In the genomic region with DNA sequence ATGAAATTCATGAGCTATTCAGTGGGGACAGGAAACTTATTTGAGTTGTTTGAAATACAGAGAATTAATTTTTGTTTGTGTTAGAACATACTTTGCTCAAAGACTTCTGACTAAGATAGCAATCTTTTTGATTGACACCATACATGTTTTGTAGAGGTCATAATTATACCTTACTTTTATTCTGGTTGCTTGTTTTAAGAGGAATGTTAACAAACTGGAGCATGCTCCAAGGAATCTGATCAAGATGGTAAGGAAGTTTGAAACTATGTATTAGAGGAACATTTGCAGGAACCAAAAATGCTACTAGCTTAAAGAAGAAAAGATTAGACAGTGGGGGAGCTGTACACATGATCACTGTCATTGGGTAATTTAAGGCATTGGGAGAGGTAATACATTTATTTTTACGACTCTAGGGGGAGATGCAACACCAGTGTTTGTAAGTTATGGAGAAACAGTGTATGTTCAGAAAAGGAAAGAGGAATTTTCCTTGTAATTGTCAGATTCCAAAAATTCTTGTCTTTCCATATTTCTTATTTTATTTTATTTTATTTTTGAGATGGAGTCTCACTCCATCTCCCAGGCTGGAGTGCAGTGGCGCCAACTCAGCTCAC, we compare ENCODE assay signal across 7 cellular contexts. TPM values are rescaled to one million over a fixed set of nuclear protein-coding genes. Genes with fewer than 3 reads are reported as not detected.
DNase-seq lines count a peak whose midpoint lies in the region; ATAC-seq and TF ChIP-seq lines count a peak whose summit lies in the region.

No MANE protein-coding gene starts in this region.

- H3K56ac ChIP-seq in H9 (ENCODE audit: insufficient read length, low read depth, low read length): no peak overlapping the region

- H3T11ph ChIP-seq in H9 (ENCODE audit: low read length): no peak overlapping the region

- intact Hi-C loops in testis (cut with DNase I; ENCODE audit: low total_unique reads): no loop called here

- peaks cover 5 to 11% (median 10%) of the 10 kb centered on the region in 3 experiments for H3K36me3 Mint-ChIP-seq in H9 (ENCODE audit: insufficient read depth in 1 of 3, low read depth in 3 of 3)

- no peak overlapping the region for H3K4me3 Mint-ChIP-seq in H9

- no peak overlapping the region for H3K23ac ChIP-seq in H9 (ENCODE audit: insufficient read length, low read depth, low read length)

- peak; percentile 53 for TF ChIP-seq CTCF in GM10266 (IDR thresholded peaks at IDR 0.05; ENCODE audit: control insufficient read depth, insufficient read depth, low read depth, missing control alignments)
- 0 out of 3 replicates have a peak, but pooled peaks have one; percentile 23 for TF ChIP-seq CTCF in H9 (conservative IDR thresholded peaks at IDR 0.05)
- TF ChIP-seq CTCF in fibroblast of mammary gland (conservative IDR thresholded peaks at IDR 0.05; ENCODE audit: control insufficient read depth, insufficient read depth, low read depth, low read length): peak; percentile 41
- peak in 2 of 3 experiments; percentile 28 to 30 for TF ChIP-seq CTCF in testis (IDR thresholded peaks at IDR 0.05)

- H2AK5ac ChIP-seq in H9 (ENCODE audit: insufficient read length, low read length): no peak overlapping the region

- DNase-seq in GM10266 (ENCODE audit: extremely low spot score): no peak
- DNase-seq in H9: no peak
- DNase-seq in OCI-M1 (lab: John Stamatoyannopoulos, UW): peak; percentile 75
- peak; percentile 69 for DNase-seq in fibroblast of mammary gland (ENCODE audit: low read depth)
- no peak for DNase-seq in testis
- DNase-seq in NCI-H1105 treated with DMSO at 0.1 percent for 48 hours (lab: John Stamatoyannopoulos, UW): no peak

- H2BK20ac ChIP-seq in H9 (ENCODE audit: low read depth, low read length, poor library complexity, severe bottlenecking): no peak overlapping the region

- no peak overlapping the region for H3K4me2 ChIP-seq in H9 (ENCODE audit: insufficient read depth, insufficient read length, low read length)

- no peaks in the 10 kb centered on the region for H3K9me3 ChIP-seq in H9 (ENCODE audit: control insufficient read depth, low read depth, low read length)
- H3K9me3 ChIP-seq in testis: no peaks in the 10 kb centered on the region

- no peak overlapping the region for H2AFZ ChIP-seq in H9 (ENCODE audit: low read length)

- no peaks in the 10 kb centered on the region for H3K23me2 ChIP-seq in H9 (ENCODE audit: insufficient read length, low read depth, low read length, poor library complexity, severe bottlenecking)

- no peak overlapping the region for H3K9ac ChIP-seq in H9 (ENCODE audit: extremely low read depth, insufficient read length, low read length)

- TF ChIP-seq POLR2A in testis (IDR thresholded peaks at IDR 0.05): no peak

- H4K8ac ChIP-seq in H9 (replicated peaks; ENCODE audit: insufficient read length, low read depth, low read length): no peak overlapping the region

- no peak overlapping the region for H2BK12ac ChIP-seq in H9 (ENCODE audit: insufficient read length, low read depth, low read length)

- no peak overlapping the region for H3K4ac ChIP-seq in H9 (ENCODE audit: low read depth, low read length)

- no peak overlapping the region for H3K27ac Mint-ChIP-seq in H9

- peaks cover 54% of the 10 kb centered on the region; the same call in 1 of the 2 replicates for H3K79me2 ChIP-seq in H9 (ENCODE audit: insufficient read depth, low read length)

- no peaks in the 10 kb centered on the region for H4K20me1 ChIP-seq in H9 (ENCODE audit: control insufficient read depth, insufficient read depth, insufficient read length)

- peaks cover 7 to 10% of the 10 kb centered on the region in 2 experiments; a peak in 4 of 5 replicates for H3K9me3 Mint-ChIP-seq in H9

- H3K14ac ChIP-seq in H9 (ENCODE audit: insufficient read depth, low read length): no peak overlapping the region

- H2BK15ac ChIP-seq in H9 (ENCODE audit: low read depth, low read length): no peak overlapping the region

- no peak overlapping the region for H4K5ac ChIP-seq in H9 (ENCODE audit: insufficient read length, low read depth, low read length)

- no peak overlapping the region for H2BK120ac ChIP-seq in H9 (ENCODE audit: low read depth, low read length, poor library complexity, severe bottlenecking)

- H3K27ac ChIP-seq in H9 (ENCODE audit: insufficient read length, low read depth, low read length) (no peak overlapping the region), testis (no peak overlapping the region)

- H3K18ac ChIP-seq in H9 (ENCODE audit: insufficient read length, low read depth, low read length): no peak overlapping the region

- no peak overlapping the region for H2BK5ac ChIP-seq in H9 (ENCODE audit: insufficient read length, low read length)

- H3K4me3 ChIP-seq in fibroblast of mammary gland (ENCODE audit: control insufficient read depth, low read depth, low read length): no peak overlapping the region
- H3K4me3 ChIP-seq in testis: no peak overlapping the region

- H3K79me1 ChIP-seq in H9 (ENCODE audit: insufficient read depth, low read depth, low read length, poor library complexity, severe bottlenecking): peaks cover 2% of the 10 kb centered on the region

- no peaks in the 10 kb centered on the region for H3K36me3 ChIP-seq in testis (ENCODE audit: low read depth, missing control alignments)

- no peak overlapping the region for H4K91ac ChIP-seq in H9 (ENCODE audit: insufficient read length, low read depth, low read length)

- peaks cover 3 to 12% of the 10 kb centered on the region in 2 experiments; a peak in 2 of 4 replicates for H3K4me1 Mint-ChIP-seq in H9

- no peak for ATAC-seq in HG02970 (IDR thresholded peaks at IDR 0.05; ENCODE audit: low FRiP score, unreplicated experiment)

- H3K4me1 ChIP-seq in H9 (ENCODE audit: insufficient read depth, low read length) (no peaks in the 10 kb centered on the region), testis (peaks cover 18% of the 10 kb centered on the region)

- H3K27me3 Mint-ChIP-seq in H9 (ENCODE audit: low read depth): no peaks in the 10 kb centered on the region

- H3K27me3 ChIP-seq in H9 (ENCODE audit: insufficient read depth, low read length) (no peaks in the 10 kb centered on the region), testis (no peaks in the 10 kb centered on the region)

- no CpG with 5 or more reads among the region's 2 CpGs for WGBS in H9 (ENCODE audit: extremely low coverage, insufficient read length, low lambda C conversion rate)
- 64 to 67% methylated on average over 2 of the region's 2 CpGs for WGBS in testis, 2 donors

RNA-seq across cellular contexts. Expression of a gene that starts 8.0 kb away (rescaled TPM):
- total RNA-seq in H9 (2021) (106 and 109 TPM in 2 replicates), testis (100 to 1,000 TPM; 126 to 135 TPM)
- 192 TPM for polyA plus RNA-seq in testis (ENCODE audit: insufficient read depth, low read depth, low replicate concordance)

Comparison
In these comparisons a context has a peak if more than half of its experiments do, and no peak if none do; other contexts are left out.
1. DNase-seq: peak in OCI-M1 (single experiment) and fibroblast of mammary gland (single experiment); none in GM10266 (single experiment), H9 (single experiment), testis (single experiment) and NCI-H1105 treated with DMSO at 0.1 percent for 48 hours (single experiment).
2. Peak in every context shown above with its lines, with median percentiles within 50 percentile points of each other: CTCF ChIP-seq.